Comparison of ENCODE assay signal across 10 cellular contexts in the genomic region with DNA sequence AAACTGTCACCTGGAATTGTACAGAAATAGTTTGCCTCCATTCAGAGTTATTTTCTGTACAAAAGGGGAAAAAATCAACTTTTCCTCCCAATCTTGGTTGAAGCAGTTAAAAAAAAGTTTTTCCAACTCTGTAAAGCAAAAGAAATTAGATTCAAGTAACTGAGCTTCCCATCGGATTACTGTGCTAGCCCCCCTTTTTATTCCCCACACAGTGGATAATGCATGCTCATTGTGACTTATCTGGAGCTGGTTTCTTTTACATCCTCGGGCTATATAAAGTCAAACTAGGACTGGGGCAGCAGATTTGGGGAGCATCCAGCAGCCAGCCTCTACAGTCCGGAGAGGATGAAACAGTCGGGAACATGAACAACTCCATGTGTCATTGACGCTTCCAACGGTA. TPM values are rescaled to one million over a fixed set of nuclear protein-coding genes. Genes with fewer than 3 reads are reported as not detected.
"Had no signal": no experiment of that assay in that cellular context is flagged by ENCODE, and none has a peak within 500 bp of the region (broad histone marks: within the 10 kb centered on the region; RNA-seq: fewer than 3 reads in every experiment).

A gene (plus strand): TSS at position 301 of the 400 bp plus-strand sequence. CDS start 335 bp downstream, outside the sequence.

- H3K4me1 ChIP-seq: HAP-1 had no signal

- H3K9ac ChIP-seq: GM23248 had no signal

- H3K27ac ChIP-seq: GM23248 had no signal

- H3K4me3 Mint-ChIP-seq: H9, HFFc6 had no signal

- DNase-seq: GM23248, GOT3, H7, H9, HCEC 1CT, HFFc6 had no signal

- H3K9me3 Mint-ChIP-seq: H9, HFFc6 had no signal

- H3K27ac Mint-ChIP-seq: H9, HFFc6 had no signal

- H3K36me3 ChIP-seq: HAP-1 had no signal

- H3K9me3 ChIP-seq: HAP-1 had no signal

- FAIRE-seq: H54 had no signal

- ATAC-seq: HCT116 had no signal

- H2AFZ ChIP-seq: GM23248 had no signal

- H3K4me3 ChIP-seq: GM23248, HAP-1 had no signal

RNA-seq across cellular contexts. Expression of the gene that starts here (rescaled TPM):
- total RNA-seq: GM23248, H4, H7, H9, HFFc6 had no signal
